In the genomic region with DNA sequence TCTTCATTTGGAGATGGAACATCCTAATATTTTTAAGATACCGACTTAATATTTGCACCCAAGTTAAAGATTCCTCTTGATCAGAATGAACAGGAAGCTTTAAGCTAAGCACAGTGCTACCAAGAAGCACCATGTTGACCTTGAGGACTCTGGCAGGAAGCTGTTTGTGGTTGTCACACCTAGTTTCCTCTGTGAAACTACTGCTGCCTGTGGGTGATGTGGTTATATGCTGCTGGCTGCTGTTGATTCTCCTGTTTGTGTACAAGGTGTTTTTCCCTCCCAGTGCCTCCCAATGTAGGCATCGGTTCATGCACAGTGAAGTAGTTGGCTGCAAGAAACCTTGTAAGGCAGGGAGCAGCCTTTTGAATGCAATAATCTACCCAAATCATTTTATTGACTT, we compare ENCODE assay signal across 9 cellular contexts. TPM values are rescaled to one million over a fixed set of nuclear protein-coding genes. Genes with fewer than 3 reads are reported as not detected.
DNase-seq lines count a peak whose midpoint lies in the region; ATAC-seq and TF ChIP-seq lines count a peak whose summit lies in the region.
"Had no signal": no experiment of that assay in that cellular context is flagged by ENCODE, and none has a peak within 500 bp of the region (broad histone marks: within the 10 kb centered on the region; RNA-seq: fewer than 3 reads in every experiment).

No MANE protein-coding gene starts in this region.

- peaks cover 78% of the 10 kb centered on the region for H3K4me1 Mint-ChIP-seq in activated T-helper 2 cell treated with anti-CD3 and anti-CD28 coated beads, Interferon-gamma antibody, Interleukin-2, Interleukin-4, amounts not matched to agents 10 μg/mL and 5 μg/mL and 100 μg/mL, durations not matched to agents 14 hours and 24 hours and 36 hours (ENCODE audit: low read depth)

- no peaks in the 10 kb centered on the region for H3K9me2 ChIP-seq in DOHH2 (replicated peaks; ENCODE audit: control insufficient read depth, low read length)
- H3K9me2 ChIP-seq in MM.1S (replicated peaks; ENCODE audit: insufficient read depth, low read length), result no peaks in the 10 kb centered on the region

- H3K9me3 ChIP-seq in DOHH2 (ENCODE audit: control insufficient read depth, insufficient read depth, low read length), result no peaks in the 10 kb centered on the region
- H3K9me3 ChIP-seq in MM.1S (replicated peaks; ENCODE audit: insufficient read depth, low read length), result no peaks in the 10 kb centered on the region
- H3K9me3 ChIP-seq in right atrium auricular region, result no peaks in the 10 kb centered on the region

- peak overlapping the region; percentile 88 for H3K27ac Mint-ChIP-seq in activated T-helper 2 cell treated with anti-CD3 and anti-CD28 coated beads, Interferon-gamma antibody, Interleukin-2, Interleukin-4, amounts not matched to agents 10 μg/mL and 5 μg/mL and 100 μg/mL, durations not matched to agents 14 hours and 24 hours and 36 hours

- H3K4me3 ChIP-seq in DOHH2 (ENCODE audit: low read length) (peak overlapping the region; percentile 28), MM.1S (ENCODE audit: low read length) (no peak overlapping the region; the same call in 1 of the 2 replicates), right atrium auricular region (no peak overlapping the region)
- H3K4me3 ChIP-seq: cardiac muscle cell had no signal

- peak overlapping the region; percentile 55 for H3K4me3 Mint-ChIP-seq in activated T-helper 2 cell treated with anti-CD3 and anti-CD28 coated beads, Interferon-gamma antibody, Interleukin-2, Interleukin-4, amounts not matched to agents 10 μg/mL and 5 μg/mL and 100 μg/mL, durations not matched to agents 14 hours and 24 hours and 36 hours (ENCODE audit: low read depth)

- DNase-seq in MM.1S, result peak; percentile 94
- peak; percentile 81 for DNase-seq in activated T-helper 2 cell treated with anti-CD3 and anti-CD28 coated beads, Interferon-gamma antibody, Interleukin-2, Interleukin-4, amounts not matched to agents 10 μg/mL and 5 μg/mL and 100 μg/mL, durations not matched to agents 14 hours and 24 hours and 36 hours (ENCODE audit: low spot score)
- DNase-seq in stimulated activated CD4-positive, alpha-beta T cell treated with anti-CD3 and anti-CD28 coated beads, TNF-alpha, amount 100 ng/mL, for 48 hours (ENCODE audit: low read depth in 3 of 3), result peak; percentile 30 to 53 (median 41)
- DNase-seq in NCI-H82 treated with DMSO at 0.1 percent for 48 hours (lab: John Stamatoyannopoulos, UW; ENCODE audit: unreplicated experiment), result no peak
- DNase-seq in putamen (ENCODE audit: low spot score), result no peak
- DNase-seq in right atrium auricular region (ENCODE audit: low spot score), result no peak

- H3K36me3 ChIP-seq in DOHH2 (ENCODE audit: control insufficient read depth, low read length), result peaks cover 78% of the 10 kb centered on the region
- peaks cover 25% of the 10 kb centered on the region; the same call in 1 of the 2 replicates for H3K36me3 ChIP-seq in MM.1S (replicated peaks; ENCODE audit: insufficient read depth, low read length)
- peaks cover 69% of the 10 kb centered on the region for H3K36me3 ChIP-seq in right atrium auricular region

- TF ChIP-seq CTCF in DOHH2 (IDR thresholded peaks at IDR 0.05; ENCODE audit: low read depth, low read length, poor library complexity, severe bottlenecking) (no peak), MM.1S (IDR thresholded peaks at IDR 0.05; ENCODE audit: low read length) (no peak; the same call in 1 of the 2 replicates), right atrium auricular region (IDR thresholded peaks at IDR 0.05) (no peak)

- peak overlapping the region; percentile 14; the same call in 1 of the 2 replicates for H3K27ac ChIP-seq in DOHH2 (ENCODE audit: low read depth, low read length)
- peak overlapping the region; percentile 88 for H3K27ac ChIP-seq in MM.1S (ENCODE audit: low read length)
- H3K27ac ChIP-seq in right atrium auricular region, result no peak overlapping the region
- H3K27ac ChIP-seq: cardiac muscle cell had no signal

- H3K9me3 Mint-ChIP-seq in activated T-helper 2 cell treated with anti-CD3 and anti-CD28 coated beads, Interferon-gamma antibody, Interleukin-2, Interleukin-4, amounts not matched to agents 10 μg/mL and 5 μg/mL and 100 μg/mL, durations not matched to agents 14 hours and 24 hours and 36 hours, result no peaks in the 10 kb centered on the region

- no peaks in the 10 kb centered on the region for H3K27me3 Mint-ChIP-seq in activated T-helper 2 cell treated with anti-CD3 and anti-CD28 coated beads, Interferon-gamma antibody, Interleukin-2, Interleukin-4, amounts not matched to agents 10 μg/mL and 5 μg/mL and 100 μg/mL, durations not matched to agents 14 hours and 24 hours and 36 hours (ENCODE audit: low read depth)

- H3K27me3 ChIP-seq in DOHH2 (ENCODE audit: control insufficient read depth, low read length) (no peaks in the 10 kb centered on the region), MM.1S (replicated peaks; ENCODE audit: insufficient read depth, low read length) (no peaks in the 10 kb centered on the region), right atrium auricular region (no peaks in the 10 kb centered on the region)
- H3K27me3 ChIP-seq: cardiac muscle cell had no signal

- H2AFZ ChIP-seq in MM.1S (ENCODE audit: low read length), result no peak overlapping the region

- H3K79me2 ChIP-seq in DOHH2 (ENCODE audit: control insufficient read depth, low read length) (no peaks in the 10 kb centered on the region), MM.1S (ENCODE audit: low read length) (peaks cover 7% of the 10 kb centered on the region; the same call in 1 of the 2 replicates)

- peaks cover 20% of the 10 kb centered on the region for H3K4me1 ChIP-seq in DOHH2 (ENCODE audit: control insufficient read depth, low read length)
- H3K4me1 ChIP-seq in MM.1S (ENCODE audit: low read length), result peaks cover 36% of the 10 kb centered on the region
- H3K4me1 ChIP-seq in right atrium auricular region, result no peaks in the 10 kb centered on the region

- H3K4me2 ChIP-seq in DOHH2 (ENCODE audit: low read length), result peak overlapping the region; percentile 53
- H3K4me2 ChIP-seq in MM.1S (ENCODE audit: low read depth, low read length), result peak overlapping the region; percentile 66

- intact Hi-C loops in activated T-helper 2 cell treated with anti-CD3 and anti-CD28 coated beads, Interferon-gamma antibody, Interleukin-2, Interleukin-4, amounts not matched to agents 10 μg/mL and 5 μg/mL and 100 μg/mL, durations not matched to agents 14 hours and 24 hours and 36 hours (cut with micrococcal nuclease), result loop anchor here (1.0 to 10.0 kb wide), 4 partner anchors 46 to 403 kb away; partner anchors contain the start of genes AKTIP, CHD9 and CHD9NB

- H3F3A ChIP-seq in DOHH2 (ENCODE audit: control insufficient read depth, insufficient read depth) (no peaks in the 10 kb centered on the region), MM.1S (ENCODE audit: insufficient read depth, low read length) (peaks cover 29% of the 10 kb centered on the region)

- peak overlapping the region; percentile 39 for H3K9ac ChIP-seq in MM.1S (ENCODE audit: low read length)

- H4K20me1 ChIP-seq in DOHH2 (ENCODE audit: control insufficient read depth, insufficient read depth, low read depth, low read length) (no peaks in the 10 kb centered on the region), MM.1S (ENCODE audit: insufficient read depth, low read length) (no peaks in the 10 kb centered on the region)

- ATAC-seq in GM21619 (IDR thresholded peaks at IDR 0.05; ENCODE audit: unreplicated experiment), result peak; percentile 100

- peaks cover 77% of the 10 kb centered on the region for H3K36me3 Mint-ChIP-seq in activated T-helper 2 cell treated with anti-CD3 and anti-CD28 coated beads, Interferon-gamma antibody, Interleukin-2, Interleukin-4, amounts not matched to agents 10 μg/mL and 5 μg/mL and 100 μg/mL, durations not matched to agents 14 hours and 24 hours and 36 hours (ENCODE audit: low read depth)

RNA-seq across cellular contexts. Expression of gene RBL2, which starts 23.4 kb away (rescaled TPM):
- 69.5 and 69.9 TPM in 2 replicates for total RNA-seq in activated T-helper 2 cell treated with anti-CD3 and anti-CD28 coated beads, Interferon-gamma antibody, Interleukin-2, Interleukin-4, amounts not matched to agents 10 μg/mL and 5 μg/mL and 100 μg/mL, durations not matched to agents 14 hours and 24 hours and 36 hours
- 10 to 100 TPM; 40.8 to 44.1 TPM for total RNA-seq in right atrium auricular region

RNA-seq across cellular contexts. Expression of gene AKTIP, which starts 45.3 kb away (rescaled TPM):
- 17.1 and 20.5 TPM in 2 replicates for total RNA-seq in activated T-helper 2 cell treated with anti-CD3 and anti-CD28 coated beads, Interferon-gamma antibody, Interleukin-2, Interleukin-4, amounts not matched to agents 10 μg/mL and 5 μg/mL and 100 μg/mL, durations not matched to agents 14 hours and 24 hours and 36 hours
- 10 to 100 TPM; 49.8 to 85.3 TPM for total RNA-seq in right atrium auricular region

Comparison
In these comparisons a context has a peak if more than half of its experiments do, and no peak if none do; other contexts are left out.
1. H3K27ac ChIP-seq: peak in DOHH2 (single experiment) and MM.1S (single experiment); none in right atrium auricular region (0 of 2).
2. DNase-seq: peak in MM.1S (single experiment), activated T-helper 2 cell treated with anti-CD3 and anti-CD28 coated beads, Interferon-gamma antibody, Interleukin-2, Interleukin-4, amounts not matched to agents 10 μg/mL and 5 μg/mL and 100 μg/mL, durations not matched to agents 14 hours and 24 hours and 36 hours (single experiment) and stimulated activated CD4-positive, alpha-beta T cell treated with anti-CD3 and anti-CD28 coated beads, TNF-alpha, amount 100 ng/mL, for 48 hours (3 of 3); none in NCI-H82 treated with DMSO at 0.1 percent for 48 hours (single experiment), putamen (single experiment) and right atrium auricular region (single experiment).